Comparison of ENCODE assay signal across 19 cellular contexts in the genomic region with DNA sequence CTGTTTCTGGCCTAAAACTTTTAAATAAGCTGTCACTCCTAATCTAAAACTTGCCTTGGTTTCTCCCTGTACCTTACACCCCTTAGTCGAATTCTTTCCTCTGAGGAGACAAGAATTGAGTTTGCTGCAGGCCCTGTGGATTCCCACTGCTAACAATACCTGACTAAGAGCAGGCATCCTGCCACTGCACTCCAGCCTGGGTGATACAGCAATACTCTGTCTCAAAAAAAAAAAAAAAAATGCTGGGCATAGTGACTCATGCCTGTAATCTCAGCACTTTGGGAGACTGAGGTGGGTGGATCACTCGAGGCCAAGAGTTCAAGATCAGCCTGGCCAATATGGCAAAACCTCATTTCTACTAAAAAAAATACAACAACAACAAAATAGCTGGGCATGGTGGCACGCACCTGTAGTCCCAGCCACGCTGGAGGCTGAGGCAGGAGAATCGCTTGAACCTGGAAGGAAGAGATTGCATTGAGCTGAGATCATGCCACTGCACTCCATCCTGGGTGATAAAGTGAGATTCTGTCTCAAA.
"Had no signal": no experiment of that assay in that cellular context is flagged by ENCODE, and none has a peak within 500 bp of the region (broad histone marks: within the 10 kb centered on the region; RNA-seq: fewer than 3 reads in every experiment).

No MANE protein-coding gene starts in this region.

- H3K4me3 Mint-ChIP-seq: activated naive CD4-positive, alpha-beta T cell treated with anti-CD3 and anti-CD28 coated beads for 36 hours; activated naive CD8-positive, alpha-beta T cell treated with anti-CD3 and anti-CD28 coated beads, Interleukin-2, amount 50 U/mL, for 24 hours; activated T-helper 1 cell treated with anti-CD3 and anti-CD28 coated beads, Interleukin-12 subunit alpha, Interleukin-12 subunit beta, Interleukin-2, Interleukin-4 antibody, amounts not matched to agents 30 ng/mL and 10 ng/mL and 1 ng/mL, durations not matched to agents 14 hours and 24 hours and 36 hours; naive thymus-derived CD8-positive, alpha-beta T cell had no signal

- H3K27me3 ChIP-seq: colonic mucosa, left lung, pancreas, sigmoid colon, stomach had no signal

- H3K27me3 Mint-ChIP-seq: activated naive CD8-positive, alpha-beta T cell treated with anti-CD3 and anti-CD28 coated beads, Interleukin-2, amount 50 U/mL, for 24 hours had no signal

- H3K4me1 Mint-ChIP-seq: activated naive CD8-positive, alpha-beta T cell treated with anti-CD3 and anti-CD28 coated beads, Interleukin-2, amount 50 U/mL, for 24 hours; naive thymus-derived CD8-positive, alpha-beta T cell had no signal

- H3K36me3 ChIP-seq: colonic mucosa, left lung, pancreas, sigmoid colon, stomach had no signal

- H3K4me1 ChIP-seq: colonic mucosa, left lung, pancreas, sigmoid colon, stomach had no signal

- FAIRE-seq: keratinocyte, pancreas had no signal

- H3K27ac Mint-ChIP-seq: activated naive CD4-positive, alpha-beta T cell treated with anti-CD3 and anti-CD28 coated beads for 36 hours; activated naive CD8-positive, alpha-beta T cell treated with anti-CD3 and anti-CD28 coated beads, Interleukin-2, amount 50 U/mL, for 24 hours; activated T-helper 1 cell treated with anti-CD3 and anti-CD28 coated beads, Interleukin-12 subunit alpha, Interleukin-12 subunit beta, Interleukin-2, Interleukin-4 antibody, amounts not matched to agents 30 ng/mL and 10 ng/mL and 1 ng/mL, durations not matched to agents 14 hours and 24 hours and 36 hours; naive thymus-derived CD8-positive, alpha-beta T cell had no signal

- H3K4me3 ChIP-seq: colonic mucosa, left lung, mucosa of descending colon, pancreas, sigmoid colon, stomach had no signal

- H3K27ac ChIP-seq: colonic mucosa, left lung, pancreas, sigmoid colon, stomach had no signal

- DNase-seq: activated CD4-positive, alpha-beta T cell treated with anti-CD3 and anti-CD28 coated beads, Interleukin-2, amount 50 U/mL, for 1 hour; activated CD8-positive, alpha-beta memory T cell treated with anti-CD3 and anti-CD28 coated beads for 24 hours; activated naive CD4-positive, alpha-beta T cell treated with anti-CD3 and anti-CD28 coated beads for 36 hours; activated naive CD8-positive, alpha-beta T cell treated with anti-CD3 and anti-CD28 coated beads, Interleukin-2, amount 50 U/mL, for 24 hours; caudate nucleus; colonic mucosa; foreskin fibroblast; hippocampal formation; left lung; mucosa of descending colon; naive thymus-derived CD8-positive, alpha-beta T cell; pancreas; sigmoid colon; stimulated activated CD4-positive, alpha-beta T cell treated with anti-CD3 and anti-CD28 coated beads, Interleukin-1b, Interleukin-23, amount 100 ng/mL, for 48 hours; stomach had no signal

- ATAC-seq: activated CD4-positive, CD25-positive, alpha-beta regulatory T cell treated with anti-CD3 and anti-CD28 coated beads, Interleukin-2, amount 50 U/mL, for 24 hours; activated naive CD8-positive, alpha-beta T cell treated with anti-CD3 and anti-CD28 coated beads, Interleukin-2, amount 50 U/mL, for 24 hours; esophagus mucosa; left lung; mucosa of descending colon; naive thymus-derived CD8-positive, alpha-beta T cell; pancreas had no signal

- H3K9me3 ChIP-seq: colonic mucosa, pancreas had no signal
